In genomic region chr9:126932871-126933321, GRCh38 we compare ENCODE assay signal across 24 cellular contexts. TPM values are rescaled to one million over a fixed set of nuclear protein-coding genes. Genes with fewer than 3 reads are reported as not detected.
A peak's percentile ranks its signal among the peaks of the same experiment; 100 is the strongest.
DNase-seq lines count a peak whose midpoint lies in the region; ATAC-seq, FAIRE-seq and TF ChIP-seq lines count a peak whose summit lies in the region.
"Had no signal": no experiment of that assay in that cellular context is flagged by ENCODE, and none has a peak within 500 bp of the region (broad histone marks: within the 10 kb centered on the region; RNA-seq: fewer than 3 reads in every experiment).

No MANE protein-coding gene starts in this region.

- H4K91ac ChIP-seq in H1 (replicated peaks; ENCODE audit: insufficient read length, low read length): no peak overlapping the region

- H2BK20ac ChIP-seq in H1 (ENCODE audit: low read length): no peak overlapping the region

- no peak overlapping the region for H3K9ac ChIP-seq in H1 (replicated peaks in 1 of 4; ENCODE audit: extremely low read depth in 1 of 4, low read depth in 3 of 4, low read length in 3 of 4)

- H3K79me1 ChIP-seq in H1 (ENCODE audit: low read depth, low read length): no peaks in the 10 kb centered on the region; the same call in 1 of the 2 replicates

- H3K4me1 Mint-ChIP-seq in activated naive CD8-positive, alpha-beta T cell treated with anti-CD3 and anti-CD28 coated beads for 36 hours: no peaks in the 10 kb centered on the region
- H3K4me1 Mint-ChIP-seq: B cell, CD14-positive monocyte had no signal

- no peak overlapping the region for H4K5ac ChIP-seq in H1 (ENCODE audit: insufficient read length, low read depth, low read length)

- H2AFZ ChIP-seq in H1 (ENCODE audit: low read length): no peak overlapping the region

- no peak overlapping the region for H3K56ac ChIP-seq in H1 (replicated peaks; ENCODE audit: insufficient read length, low read depth, low read length)

- H3K4me2 ChIP-seq in H1 (ENCODE audit: insufficient read depth in 1 of 2, low read depth in 2 of 2, low read length in 2 of 2): 0 out of 4 replicates have a peak overlapping the region, but pooled peaks of 1 of the 2 experiments have one; percentile 20

- H3K4me1 ChIP-seq in H1 (replicated peaks in 1 of 4; ENCODE audit: control insufficient read depth in 3 of 4, insufficient read depth in 4 of 4, low read length in 3 of 4): peaks cover 0 to 13% (median 7%) of the 10 kb centered on the region in 4 experiments; a peak in 5 of 7 replicates

- no peak for TF ChIP-seq POLR2A in H1 (IDR thresholded peaks at IDR 0.05; ENCODE audit: control extremely low read depth in 1 of 2, low read depth in 2 of 2, low read length in 2 of 2)

- no peak overlapping the region for H2BK5ac ChIP-seq in H1 (ENCODE audit: low read depth, low read length)

- H2BK12ac ChIP-seq in H1 (ENCODE audit: low read depth, low read length): no peak overlapping the region

- H4K20me1 ChIP-seq in H1 (replicated peaks in 1 of 2; ENCODE audit: control insufficient read depth in 1 of 2, insufficient read depth in 2 of 2, low read length in 2 of 2): peaks cover 0 to 6% of the 10 kb centered on the region in 2 experiments

- H3K27me3 ChIP-seq in H1 (replicated peaks in 1 of 4; ENCODE audit: control insufficient read depth in 3 of 4, extremely low read depth in 1 of 4, insufficient read depth in 3 of 4, low read length in 3 of 4): no peaks in the 10 kb centered on the region

- no peak overlapping the region for H3K4ac ChIP-seq in H1 (replicated peaks; ENCODE audit: insufficient read length, low read depth, low read length)

- H3K27me3 Mint-ChIP-seq in activated naive CD8-positive, alpha-beta T cell treated with anti-CD3 and anti-CD28 coated beads for 36 hours: peaks cover 13% of the 10 kb centered on the region
- H3K27me3 Mint-ChIP-seq: B cell had no signal

- DNase-seq in activated effector memory CD4-positive, alpha-beta T cell treated with anti-CD3 and anti-CD28 coated beads, Interleukin-2, amount 50 U/mL, for 16 hours: peak; percentile 31
- no peak for DNase-seq in activated effector memory CD4-positive, alpha-beta T cell treated with Interleukin-2 at 50 U/mL for 16 hours
- no peak for DNase-seq in H1 (ENCODE audit: low read depth in 1 of 2, low spot score in 2 of 2)
- DNase-seq in mesenteric fat pad (ENCODE audit: low spot score): peak; percentile 89
- DNase-seq in activated naive CD8-positive, alpha-beta T cell treated with anti-CD3 and anti-CD28 coated beads for 36 hours: no peak
- no peak for DNase-seq in cerebellum (ENCODE audit: low spot score)
- DNase-seq: GDM1; HCEC 1CT; IMR-90; Karpas-422; NCI-H1694; NCI-H2081; NCI-H2171; NCI-H345; NCI-H524; NCI-H774; NK-92 treated with Interleukin-12 subunit alpha and Interleukin-12 subunit beta, amount 100 ng/mL, for 24 hours; SHP77 treated with DMSO at 0.1 percent for 48 hours had no signal

- H2BK15ac ChIP-seq in H1 (ENCODE audit: low read length): no peak overlapping the region

- TF ChIP-seq CTCF in H1 (IDR thresholded peaks at IDR 0.05; ENCODE audit: control extremely low read depth in 1 of 3, insufficient read depth in 1 of 3, low read depth in 1 of 3, low read length in 3 of 3): peak in 2 of 3 experiments; percentile 25; a peak in 2 of 4 replicates

- H3K36me3 ChIP-seq in H1 (ENCODE audit: control insufficient read depth in 2 of 4, insufficient read depth in 4 of 4, low read length in 3 of 4): no peaks in the 10 kb centered on the region

- no peak overlapping the region for H3K27ac Mint-ChIP-seq in activated naive CD8-positive, alpha-beta T cell treated with anti-CD3 and anti-CD28 coated beads for 36 hours
- H3K27ac Mint-ChIP-seq: B cell had no signal

- no peak overlapping the region for H2AK5ac ChIP-seq in H1 (ENCODE audit: low read depth, low read length)

- no peak for FAIRE-seq in H1 (lab: Jason Lieb, UNC)
- FAIRE-seq: HTR-8/SVneo had no signal

- WGBS in H1 (ENCODE audit: extremely low coverage in 1 of 2, insufficient coverage in 1 of 2, insufficient read length in 1 of 2, insufficient replicate concordance in 2 of 2, low coverage in 1 of 2, low lambda C conversion rate in 2 of 2, missing lambda C conversion rate in 1 of 2), 2 experiments: 68% methylated on average over 11 of the region's 11 CpGs; no CpG with 5 or more reads in 1 of the 2 experiments

- no peak overlapping the region; the same call in 1 of the 2 replicates for H4K8ac ChIP-seq in H1 (ENCODE audit: extremely low read depth, insufficient read depth, low read length)

- TF ChIP-seq EP300 in H1 (IDR thresholded peaks at IDR 0.05; ENCODE audit: borderline replicate concordance in 1 of 2, low read depth in 2 of 2, low read length in 2 of 2): no peak

- 0 out of 4 replicates have a peak, but pooled peaks cover 0 to 2% of the 10 kb centered on the region in 2 experiments for H3K79me2 ChIP-seq in H1 (ENCODE audit: control insufficient read depth in 1 of 2, insufficient read depth in 2 of 2, low read length in 2 of 2)

- no peak overlapping the region for H3K4me3 Mint-ChIP-seq in activated naive CD8-positive, alpha-beta T cell treated with anti-CD3 and anti-CD28 coated beads for 36 hours
- H3K4me3 Mint-ChIP-seq: B cell, CD14-positive monocyte had no signal

- POLR2A ChIA-PET in H1 (lab: Charles Lee; ENCODE audit: partially characterized antibody): interaction anchor here (0.7 to 1.7 kb wide), 4 partner anchors 13 to 513 kb away, joined by 3 to 5 read pairs (median 4); no protein-coding TSS in a partner anchor

- no peaks in the 10 kb centered on the region for H3K36me3 Mint-ChIP-seq in activated naive CD8-positive, alpha-beta T cell treated with anti-CD3 and anti-CD28 coated beads for 36 hours
- H3K36me3 Mint-ChIP-seq: CD14-positive monocyte had no signal

- no peak for ATAC-seq in HG03135 (IDR thresholded peaks at IDR 0.05; ENCODE audit: unreplicated experiment)

- H2BK120ac ChIP-seq in H1 (replicated peaks; ENCODE audit: low read depth, low read length): no peak overlapping the region

- CTCF ChIA-PET in H1 (lab: Charles Lee; ENCODE audit: partially characterized antibody): interaction anchor here (0.6 to 2.5 kb wide), 23 partner anchors 9 to 482 kb away, joined by 3 to 17 read pairs (median 3); partner anchors contain the start of gene RALGPS1

- H3K27ac ChIP-seq in H1 (ENCODE audit: low read depth, low read length): no peak overlapping the region
- H3K27ac ChIP-seq: RWPE1, SK-N-MC had no signal

- H3K9me3 Mint-ChIP-seq in activated naive CD8-positive, alpha-beta T cell treated with anti-CD3 and anti-CD28 coated beads for 36 hours: no peaks in the 10 kb centered on the region

- H3K9me3 ChIP-seq in H1 (ENCODE audit: insufficient read depth in 2 of 2, low read depth in 1 of 2, low read length in 1 of 2): no peaks in the 10 kb centered on the region

- no peaks in the 10 kb centered on the region for H3K23me2 ChIP-seq in H1 (ENCODE audit: low read depth, low read length)

- peak; percentile 23 to 39; a peak in 3 of 4 replicates for TF ChIP-seq RAD21 in H1 (IDR thresholded peaks at IDR 0.05 in 1 of 2, conservative IDR thresholded peaks at IDR 0.05 in 1 of 2; ENCODE audit: low read depth in 2 of 2, low read length in 2 of 2)

- no peak overlapping the region for H3K4me3 ChIP-seq in H1 (ENCODE audit: extremely low read depth in 1 of 4, insufficient read depth in 2 of 4, low read depth in 3 of 4, low read length in 4 of 4)
- H3K4me3 ChIP-seq: SK-N-MC had no signal

- H3K14ac ChIP-seq in H1 (ENCODE audit: insufficient read length): no peak overlapping the region

- peak overlapping the region; percentile 43; the same call in 1 of the 2 replicates for H3K18ac ChIP-seq in H1 (ENCODE audit: extremely low read depth, low read length)

- no peak overlapping the region for H3K23ac ChIP-seq in H1 (ENCODE audit: insufficient read length)

TF ChIP-seq in H1, 55 proteins besides CTCF, POLR2A, EP300 and RAD21 (continues in another document):
- TF ChIP-seq MAX (IDR thresholded peaks at IDR 0.05): no peak
- TF ChIP-seq NANOG (IDR thresholded peaks at IDR 0.05; ENCODE audit: insufficient read depth, low read depth, low read length, poor library complexity, severe bottlenecking): no peak
- no peak for TF ChIP-seq KDM4A (IDR thresholded peaks at IDR 0.05; ENCODE audit: low read depth, low read length, severe bottlenecking)

RNA-seq across cellular contexts. Expression of gene RALGPS1, which starts 18.3 kb away (rescaled TPM):
- 22.9 and 23.5 TPM in 2 replicates for total RNA-seq in H1 (2021; fragmentation: NEBNext Ultra II Directional; extraction: Animal tissue kit (Norgen Biotek cat#: 25700))
- polyA plus RNA-seq in H1 (2011; rRNA removed): 20.0 and 33.6 TPM in 2 replicates
- polyA plus RNA-seq in H1 (2011; cell fraction: cytosol; rRNA removed): 22.3 TPM
- polyA plus RNA-seq in H1 (2011; cell fraction: nucleus; rRNA removed): 60.4 TPM
- polyA plus RNA-seq in H1 (2012, experiment 1 of 2): 17.1 to 18.7 TPM (median 18.3 TPM) in 4 replicates
- 8.8 TPM for polyA plus RNA-seq in H1 (2012, experiment 2 of 2)
- 13.6 TPM for polyA plus RNA-seq in H1 (2013, experiment 1 of 2)
- polyA plus RNA-seq in H1 (2013, experiment 2 of 2): 12.3 TPM
- polyA minus RNA-seq in H1 (2011; rRNA and poly(A)+ RNA removed): 36.4 and 39.3 TPM in 2 replicates
- 14.5 TPM for polyA minus RNA-seq in H1 (2011; cell fraction: cytosol; rRNA and poly(A)+ RNA removed)
- 58.2 TPM for polyA minus RNA-seq in H1 (2011; cell fraction: nucleus; rRNA and poly(A)+ RNA removed)
- total RNA-seq in mesenteric fat pad (4.8 TPM), cerebellum (84.7 TPM)
- total RNA-seq in activated naive CD8-positive, alpha-beta T cell treated with anti-CD3 and anti-CD28 coated beads for 36 hours: 1 to 10 TPM in 1 of 2 experiments, under 1 TPM in 1; 0.56 to 1.1 TPM

Comparison
In these comparisons a context has a peak if more than half of its experiments do, and no peak if none do; other contexts are left out.
1. DNase-seq: peak in activated effector memory CD4-positive, alpha-beta T cell treated with anti-CD3 and anti-CD28 coated beads, Interleukin-2, amount 50 U/mL, for 16 hours (single experiment) and mesenteric fat pad (single experiment); none in activated effector memory CD4-positive, alpha-beta T cell treated with Interleukin-2 at 50 U/mL for 16 hours (single experiment), H1 (0 of 2), activated naive CD8-positive, alpha-beta T cell treated with anti-CD3 and anti-CD28 coated beads for 36 hours (single experiment) and cerebellum (single experiment).